In genomic region chr11:125887373-125888324, GRCh38 we compare ENCODE assay signal across 8 cellular contexts. TPM values are rescaled to one million over a fixed set of nuclear protein-coding genes. Genes with fewer than 3 reads are reported as not detected.
DNase-seq lines count a peak whose midpoint lies in the region; ATAC-seq and TF ChIP-seq lines count a peak whose summit lies in the region.

Gene HYLS1, plus strand, starts transcription at chr11:125887668. Its CDS starts 11,701 bp downstream, at chr11:125899369.

- peak within 1 kb of the TSS; percentile 62 to 95 for H3K4ac ChIP-seq in mesenchymal stem cell (ENCODE audit: low read depth in 1 of 2, low read length in 2 of 2)

- H3K4me3 Mint-ChIP-seq in activated CD8-positive, alpha-beta memory T cell treated with anti-CD3 and anti-CD28 coated beads, Interleukin-2, amount 10 ng/mL, durations not matched to agents 7 days and 5 days: peak within 1 kb of the TSS; percentile 81

- no peak within 1 kb of the TSS for H2BK120ac ChIP-seq in mesenchymal stem cell (ENCODE audit: low read depth, low read length)

- peak; percentile 92 for DNase-seq in COLO668 (lab: John Stamatoyannopoulos, UW; ENCODE audit: unreplicated experiment)
- DNase-seq in HL-60 (ENCODE audit: low read depth in 1 of 2, low spot score in 1 of 2): peak; percentile 78 to 93
- peak; percentile 95 to 96 for DNase-seq in NOMO-1 (lab: John Stamatoyannopoulos, UW; ENCODE audit: unreplicated experiment in 2 of 2)
- DNase-seq in activated CD8-positive, alpha-beta memory T cell treated with anti-CD3 and anti-CD28 coated beads, Interleukin-2, amount 10 ng/mL, durations not matched to agents 7 days and 5 days: peak; percentile 97
- DNase-seq in mesenchymal stem cell: peak; percentile 94
- peak; percentile 92 for DNase-seq in stimulated activated CD8-positive, alpha-beta memory T cell treated with anti-CD3 and anti-CD28 coated beads, Interleukin-12 subunit alpha, Interleukin-12 subunit beta, amount 100 ng/mL, for 4 hours (ENCODE audit: low read depth)

- H2BK5ac ChIP-seq in mesenchymal stem cell (ENCODE audit: low read depth, low read length, poor library complexity, severe bottlenecking): peak within 1 kb of the TSS; percentile 95

- H2BK15ac ChIP-seq in mesenchymal stem cell (ENCODE audit: low read depth, poor library complexity, severe bottlenecking): peak within 1 kb of the TSS; percentile 89

- H3K14ac ChIP-seq in mesenchymal stem cell (ENCODE audit: low read length in 2 of 2): peak within 1 kb of the TSS in 1 of 2 experiments; percentile 91

- H3K4me3 ChIP-seq in HL-60 (replicated peaks; ENCODE audit: insufficient read depth, low read length): peak within 1 kb of the TSS; percentile 71
- peak within 1 kb of the TSS; percentile 69 for H3K4me3 ChIP-seq in endocrine pancreas (ENCODE audit: control insufficient read depth, insufficient read depth, low read length)
- H3K4me3 ChIP-seq in mesenchymal stem cell (ENCODE audit: insufficient read depth in 1 of 2, low read depth in 1 of 2, low read length in 2 of 2): peak within 1 kb of the TSS; percentile 79 to 94

- H3K4me1 Mint-ChIP-seq in activated CD8-positive, alpha-beta memory T cell treated with anti-CD3 and anti-CD28 coated beads, Interleukin-2, amount 10 ng/mL, durations not matched to agents 7 days and 5 days: peaks cover 34% of the 10 kb centered on the region

- H3K9ac ChIP-seq in endocrine pancreas (ENCODE audit: control insufficient read depth, insufficient read depth, low read length): peak within 1 kb of the TSS; percentile 67
- peak within 1 kb of the TSS; percentile 88 for H3K9ac ChIP-seq in mesenchymal stem cell (ENCODE audit: low read length)

- peaks cover 6% of the 10 kb centered on the region for H3K27me3 Mint-ChIP-seq in activated CD8-positive, alpha-beta memory T cell treated with anti-CD3 and anti-CD28 coated beads, Interleukin-2, amount 10 ng/mL, durations not matched to agents 7 days and 5 days

- H3K27me3 ChIP-seq in HL-60 (ENCODE audit: insufficient read depth, poor library complexity, severe bottlenecking): no peaks in the 10 kb centered on the region
- no peaks in the 10 kb centered on the region for H3K27me3 ChIP-seq in endocrine pancreas (ENCODE audit: control insufficient read depth, insufficient read depth, low read length)
- no peaks in the 10 kb centered on the region for H3K27me3 ChIP-seq in mesenchymal stem cell (ENCODE audit: control insufficient read depth in 1 of 2, insufficient read depth in 1 of 2, low read length in 2 of 2)

- CTCF ChIA-PET in activated CD8-positive, alpha-beta memory T cell treated with anti-CD3 and anti-CD28 coated beads, Interleukin-2, amount 10 ng/mL, durations not matched to agents 7 days and 5 days (lab: Charles Lee): interaction anchor here (0.6 to 3.8 kb wide), 9 partner anchors 10 to 1142 kb away, joined by 3 to 26 read pairs (median 4); partner anchors contain the start of genes CHEK1, DDX25 and PUS3

- WGBS in mesenchymal stem cell: 6% methylated on average over 74 of the region's 91 CpGs

- H3K27ac Mint-ChIP-seq in activated CD8-positive, alpha-beta memory T cell treated with anti-CD3 and anti-CD28 coated beads, Interleukin-2, amount 10 ng/mL, durations not matched to agents 7 days and 5 days: peak within 1 kb of the TSS; percentile 98

- peak within 1 kb of the TSS; percentile 96 for H4K8ac ChIP-seq in mesenchymal stem cell (ENCODE audit: low read length)

- peak; percentile 83 for ATAC-seq in GM19463 (IDR thresholded peaks at IDR 0.05; ENCODE audit: unreplicated experiment)
- ATAC-seq in activated CD8-positive, alpha-beta memory T cell treated with anti-CD3 and anti-CD28 coated beads, Interleukin-2, amount 10 ng/mL, durations not matched to agents 7 days and 5 days: peak; percentile 89

- H4K91ac ChIP-seq in mesenchymal stem cell (ENCODE audit: low read length): peak within 1 kb of the TSS; percentile 36

- H3K27ac ChIP-seq in HL-60 (replicated peaks) (peak within 1 kb of the TSS; percentile 75), mesenchymal stem cell (ENCODE audit: low read length, poor library complexity, severe bottlenecking) (peak within 1 kb of the TSS; percentile 35)

- peaks cover 2% of the 10 kb centered on the region for H3K79me1 ChIP-seq in mesenchymal stem cell (replicated peaks; ENCODE audit: low read length, poor library complexity, severe bottlenecking)

- H3K36me3 ChIP-seq in endocrine pancreas (ENCODE audit: control insufficient read depth, insufficient read depth, low read length): no peaks in the 10 kb centered on the region
- H3K36me3 ChIP-seq in mesenchymal stem cell (ENCODE audit: control insufficient read depth in 1 of 2, insufficient read depth in 2 of 2, low read depth in 1 of 2, low read length in 2 of 2): peaks cover 0 to 2% of the 10 kb centered on the region in 2 experiments

- peak within 1 kb of the TSS in 1 of 2 experiments; percentile 46 for H3K23ac ChIP-seq in mesenchymal stem cell (ENCODE audit: low read length in 2 of 2)

- peak within 1 kb of the TSS; percentile 92 to 97 for H3K18ac ChIP-seq in mesenchymal stem cell (ENCODE audit: low read depth in 1 of 2, low read length in 2 of 2)

- no peak for TF ChIP-seq CTCF in HL-60 (IDR thresholded peaks at IDR 0.05; ENCODE audit: insufficient read depth, low read length)

- no peaks in the 10 kb centered on the region for H3K9me3 ChIP-seq in endocrine pancreas (ENCODE audit: control insufficient read depth, low read length)
- H3K9me3 ChIP-seq in mesenchymal stem cell (ENCODE audit: control insufficient read depth, low read length): no peaks in the 10 kb centered on the region

- H2AFZ ChIP-seq in mesenchymal stem cell (ENCODE audit: low read depth, low read length): peak within 1 kb of the TSS; percentile 99

- no peaks in the 10 kb centered on the region for H3K9me3 Mint-ChIP-seq in activated CD8-positive, alpha-beta memory T cell treated with anti-CD3 and anti-CD28 coated beads, Interleukin-2, amount 10 ng/mL, durations not matched to agents 7 days and 5 days (ENCODE audit: low read depth)

- peak within 1 kb of the TSS; percentile 66 to 72 for H2BK12ac ChIP-seq in mesenchymal stem cell (ENCODE audit: low read length in 2 of 2)

- H2AK5ac ChIP-seq in mesenchymal stem cell (ENCODE audit: low read length, severe bottlenecking): no peak within 1 kb of the TSS

- H3K36me3 Mint-ChIP-seq in activated CD8-positive, alpha-beta memory T cell treated with anti-CD3 and anti-CD28 coated beads, Interleukin-2, amount 10 ng/mL, durations not matched to agents 7 days and 5 days: peaks cover 10% of the 10 kb centered on the region

- H3K4me1 ChIP-seq in endocrine pancreas (ENCODE audit: control insufficient read depth, insufficient read depth, low read length) (no peaks in the 10 kb centered on the region), mesenchymal stem cell (ENCODE audit: control insufficient read depth, insufficient read depth, low read depth, low read length) (peaks cover 6% of the 10 kb centered on the region)

- peak within 1 kb of the TSS; percentile 64 for H3K4me2 ChIP-seq in mesenchymal stem cell (ENCODE audit: low read length, poor library complexity, severe bottlenecking)

RNA-seq across cellular contexts. Expression of gene HYLS1, which starts in this region (rescaled TPM):
- 10 to 100 TPM in 1 of 2 experiments, 1 to 10 TPM in 1; 8.9 to 11.2 TPM for total RNA-seq in activated CD8-positive, alpha-beta memory T cell treated with anti-CD3 and anti-CD28 coated beads, Interleukin-2, amount 10 ng/mL, durations not matched to agents 7 days and 5 days
- 3.3 TPM for polyA plus RNA-seq in mesenchymal stem cell (2013, experiment 1 of 2)
- polyA plus RNA-seq in mesenchymal stem cell (2013, experiment 2 of 2): 2.9 TPM

Comparison
In these comparisons a context has a peak if more than half of its experiments do, and no peak if none do; other contexts are left out.
1. Peak in every context shown above with its lines: DNase-seq, ATAC-seq, H3K4me3 ChIP-seq and H3K27ac ChIP-seq.